1 cellular context compared by ENCODE assay signal in genomic region chr7:32381024-32381601, GRCh38.
TF ChIP-seq lines count a peak whose summit lies in the region.

No MANE protein-coding gene starts in this region.

TF ChIP-seq in HCT116, 20 proteins besides CTCF, POLR2A, EP300 and RAD21:
- TF ChIP-seq REST (IDR thresholded peaks at IDR 0.05; ENCODE audit: low read depth) (no peak), CEBPB (IDR thresholded peaks at IDR 0.05; ENCODE audit: low read depth) (no peak), TCF7L2 (IDR thresholded peaks at IDR 0.05; ENCODE audit: borderline replicate concordance, extremely low read depth, insufficient read depth, insufficient read length) (no peak), MAX (IDR thresholded peaks at IDR 0.05) (no peak), JUND (IDR thresholded peaks at IDR 0.05) (no peak), ZFX (IDR thresholded peaks at IDR 0.05) (no peak), EZH2 (IDR thresholded peaks at IDR 0.05) (no peak), SRF (IDR thresholded peaks at IDR 0.05; ENCODE audit: low read depth) (no peak), ELF1 (IDR thresholded peaks at IDR 0.05; ENCODE audit: borderline replicate concordance, low read depth) (no peak), EGR1 (IDR thresholded peaks at IDR 0.05; ENCODE audit: low read depth) (no peak), ZBTB33 (IDR thresholded peaks at IDR 0.05; ENCODE audit: extremely low read depth, insufficient replicate concordance, low read length) (no peak), SIN3A (IDR thresholded peaks at IDR 0.05; ENCODE audit: low read depth) (no peak), ATF3 (IDR thresholded peaks at IDR 0.05) (no peak), ZNF274 (IDR thresholded peaks at IDR 0.05; ENCODE audit: low read depth, low read length) (no peak), SP1 (IDR thresholded peaks at IDR 0.05; ENCODE audit: low read depth) (no peak), YY1 (IDR thresholded peaks at IDR 0.05; ENCODE audit: extremely low read depth, insufficient replicate concordance, low read depth, low read length) (no peak), EZH2phosphoT487 (IDR thresholded peaks at IDR 0.05; ENCODE audit: borderline replicate concordance) (no peak)
